Comparison of ENCODE assay signal across 1 cellular context in the genomic region with DNA sequence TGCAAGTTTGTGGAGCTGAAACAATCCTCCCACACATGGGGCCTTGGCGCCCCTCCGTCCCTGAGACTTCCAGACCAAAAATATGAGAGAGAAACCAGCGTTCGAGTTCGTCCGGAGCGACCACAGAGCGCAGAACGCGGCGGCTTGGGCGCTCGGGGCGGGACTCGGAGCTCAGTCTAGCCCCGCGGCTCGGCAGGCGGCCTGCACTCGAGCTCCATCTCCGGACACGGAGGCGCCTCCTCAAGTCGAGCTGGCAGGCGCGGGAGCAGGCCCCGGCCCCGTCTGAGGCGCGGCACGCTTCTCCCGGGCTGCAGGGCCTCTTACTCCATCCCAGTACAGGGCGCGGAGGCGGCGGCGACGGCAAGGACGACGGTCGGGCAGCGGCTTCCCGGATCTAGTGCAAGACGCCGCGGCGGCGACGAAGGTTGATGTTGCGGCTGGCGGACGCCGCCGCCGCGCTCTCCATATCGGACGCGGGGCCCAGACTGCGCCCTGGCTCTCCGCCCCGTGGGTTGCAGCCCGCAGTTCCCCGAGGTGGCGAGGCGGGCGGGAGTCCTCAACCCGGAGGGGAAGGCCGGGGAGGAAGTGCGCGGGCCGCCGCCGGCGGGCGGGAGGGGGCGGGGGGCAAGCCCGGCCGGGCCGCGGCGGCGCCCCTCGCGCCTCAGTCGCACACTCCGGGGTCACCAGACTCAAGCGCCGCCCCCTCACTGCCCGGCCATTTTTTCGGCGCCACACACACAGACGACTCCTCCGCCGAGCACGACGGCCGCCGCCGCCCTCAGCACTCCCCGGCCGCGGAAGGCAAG.
TF ChIP-seq lines count a peak whose summit lies in the region.

No MANE protein-coding gene starts in this region.

TF ChIP-seq in K562, 482 proteins besides CTCF, POLR2A, EP300 and RAD21 (continued from another document and continues in another):
- TF ChIP-seq, protein P1, sequence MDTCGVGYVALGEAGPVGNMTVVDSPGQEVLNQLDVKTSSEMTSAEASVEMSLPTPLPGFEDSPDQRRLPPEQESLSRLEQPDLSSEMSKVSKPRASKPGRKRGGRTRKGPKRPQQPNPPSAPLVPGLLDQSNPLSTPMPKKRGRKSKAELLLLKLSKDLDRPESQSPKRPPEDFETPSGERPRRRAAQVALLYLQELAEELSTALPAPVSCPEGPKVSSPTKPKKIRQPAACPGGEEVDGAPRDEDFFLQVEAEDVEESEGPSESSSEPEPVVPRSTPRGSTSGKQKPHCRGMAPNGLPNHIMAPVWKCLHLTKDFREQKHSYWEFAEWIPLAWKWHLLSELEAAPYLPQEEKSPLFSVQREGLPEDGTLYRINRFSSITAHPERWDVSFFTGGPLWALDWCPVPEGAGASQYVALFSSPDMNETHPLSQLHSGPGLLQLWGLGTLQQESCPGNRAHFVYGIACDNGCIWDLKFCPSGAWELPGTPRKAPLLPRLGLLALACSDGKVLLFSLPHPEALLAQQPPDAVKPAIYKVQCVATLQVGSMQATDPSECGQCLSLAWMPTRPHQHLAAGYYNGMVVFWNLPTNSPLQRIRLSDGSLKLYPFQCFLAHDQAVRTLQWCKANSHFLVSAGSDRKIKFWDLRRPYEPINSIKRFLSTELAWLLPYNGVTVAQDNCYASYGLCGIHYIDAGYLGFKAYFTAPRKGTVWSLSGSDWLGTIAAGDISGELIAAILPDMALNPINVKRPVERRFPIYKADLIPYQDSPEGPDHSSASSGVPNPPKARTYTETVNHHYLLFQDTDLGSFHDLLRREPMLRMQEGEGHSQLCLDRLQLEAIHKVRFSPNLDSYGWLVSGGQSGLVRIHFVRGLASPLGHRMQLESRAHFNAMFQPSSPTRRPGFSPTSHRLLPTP (IDR thresholded peaks at IDR 0.05; ENCODE audit: borderline replicate concordance, extremely low read depth, insufficient read length): no peak
- TF ChIP-seq, protein P2, sequence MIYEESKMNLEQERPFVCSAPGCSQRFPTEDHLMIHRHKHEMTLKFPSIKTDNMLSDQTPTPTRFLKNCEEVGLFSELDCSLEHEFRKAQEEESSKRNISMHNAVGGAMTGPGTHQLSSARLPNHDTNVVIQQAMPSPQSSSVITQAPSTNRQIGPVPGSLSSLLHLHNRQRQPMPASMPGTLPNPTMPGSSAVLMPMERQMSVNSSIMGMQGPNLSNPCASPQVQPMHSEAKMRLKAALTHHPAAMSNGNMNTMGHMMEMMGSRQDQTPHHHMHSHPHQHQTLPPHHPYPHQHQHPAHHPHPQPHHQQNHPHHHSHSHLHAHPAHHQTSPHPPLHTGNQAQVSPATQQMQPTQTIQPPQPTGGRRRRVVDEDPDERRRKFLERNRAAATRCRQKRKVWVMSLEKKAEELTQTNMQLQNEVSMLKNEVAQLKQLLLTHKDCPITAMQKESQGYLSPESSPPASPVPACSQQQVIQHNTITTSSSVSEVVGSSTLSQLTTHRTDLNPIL (CRISPR knock-in tag; IDR thresholded peaks at IDR 0.05): no peak
- TF ChIP-seq, protein P3, sequence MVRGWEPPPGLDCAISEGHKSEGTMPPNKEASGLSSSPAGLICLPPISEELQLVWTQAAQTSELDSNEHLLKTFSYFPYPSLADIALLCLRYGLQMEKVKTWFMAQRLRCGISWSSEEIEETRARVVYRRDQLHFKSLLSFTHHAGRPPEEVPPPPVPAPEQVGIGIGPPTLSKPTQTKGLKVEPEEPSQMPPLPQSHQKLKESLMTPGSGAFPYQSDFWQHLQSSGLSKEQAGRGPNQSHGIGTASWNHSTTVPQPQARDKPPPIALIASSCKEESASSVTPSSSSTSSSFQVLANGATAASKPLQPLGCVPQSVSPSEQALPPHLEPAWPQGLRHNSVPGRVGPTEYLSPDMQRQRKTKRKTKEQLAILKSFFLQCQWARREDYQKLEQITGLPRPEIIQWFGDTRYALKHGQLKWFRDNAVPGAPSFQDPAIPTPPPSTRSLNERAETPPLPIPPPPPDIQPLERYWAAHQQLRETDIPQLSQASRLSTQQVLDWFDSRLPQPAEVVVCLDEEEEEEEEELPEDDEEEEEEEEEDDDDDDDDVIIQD (CRISPR knock-in tag; IDR thresholded peaks at IDR 0.05): no peak
- TF ChIP-seq GATAD2B (IDR thresholded peaks at IDR 0.05; ENCODE audit: borderline replicate concordance) (0 out of 2 replicates have a peak, but pooled peaks have one; percentile 59), SREBF1 (IDR thresholded peaks at IDR 0.05; ENCODE audit: borderline replicate concordance, low read depth, low read length) (no peak), NBN (IDR thresholded peaks at IDR 0.05; ENCODE audit: low read depth) (no peak), RBFOX2 (IDR thresholded peaks at IDR 0.05; ENCODE audit: low read depth, low read length) (no peak), C11orf30 (IDR thresholded peaks at IDR 0.05; ENCODE audit: low read depth) (no peak), CGGBP1 (CRISPR knock-in tag; IDR thresholded peaks at IDR 0.05) (no peak), MED1 (CRISPR knock-in tag; IDR thresholded peaks at IDR 0.05; ENCODE audit: borderline replicate concordance) (no peak), ARHGAP35 (IDR thresholded peaks at IDR 0.05; ENCODE audit: partially characterized antibody) (no peak), ZNF316 (IDR thresholded peaks at IDR 0.05) (no peak), ZFP36 (IDR thresholded peaks at IDR 0.05; ENCODE audit: low read depth, low read length, partially characterized antibody) (no peak), NCOA6 (IDR thresholded peaks at IDR 0.05) (no peak), CBX3 (IDR thresholded peaks at IDR 0.05; ENCODE audit: borderline replicate concordance in 1 of 2, low read length in 2 of 2) (no peak), TCF7 (IDR thresholded peaks at IDR 0.05; ENCODE audit: borderline replicate concordance) (no peak), OTX1 (CRISPR knock-in tag; IDR thresholded peaks at IDR 0.05) (no peak), CBFA2T2 (conservative IDR thresholded peaks at IDR 0.05) (no peak), E2F3 (CRISPR knock-in tag; IDR thresholded peaks at IDR 0.05) (no peak), EWSR1 (IDR thresholded peaks at IDR 0.05; ENCODE audit: borderline replicate concordance, low read depth, partially characterized antibody) (no peak), ZNF57 (CRISPR knock-in tag; IDR thresholded peaks at IDR 0.05) (no peak), KLF10 (CRISPR knock-in tag; IDR thresholded peaks at IDR 0.05) (no peak), ZBTB11 (CRISPR knock-in tag; IDR thresholded peaks at IDR 0.05) (no peak), KAT7 (CRISPR knock-in tag; IDR thresholded peaks at IDR 0.05; ENCODE audit: borderline replicate concordance) (no peak), ZNF444 (CRISPR knock-in tag; IDR thresholded peaks at IDR 0.05) (no peak), FOSL1 (tag; conservative IDR thresholded peaks at IDR 0.05) (no peak), SMARCA5 (IDR thresholded peaks at IDR 0.05) (no peak), ATF2 (CRISPR knock-in tag; IDR thresholded peaks at IDR 0.05) (no peak), MTA3 (IDR thresholded peaks at IDR 0.05; ENCODE audit: borderline replicate concordance) (no peak), ILK (tag; IDR thresholded peaks at IDR 0.05; ENCODE audit: borderline replicate concordance, low read depth) (no peak), POLR2B (IDR thresholded peaks at IDR 0.05; ENCODE audit: low read depth, partially characterized antibody) (no peak), TAF15 (IDR thresholded peaks at IDR 0.05; ENCODE audit: low read depth, low read length) (no peak), MAFF (IDR thresholded peaks at IDR 0.05; ENCODE audit: low read length) (no peak)
- TF ChIP-seq, protein P4, sequence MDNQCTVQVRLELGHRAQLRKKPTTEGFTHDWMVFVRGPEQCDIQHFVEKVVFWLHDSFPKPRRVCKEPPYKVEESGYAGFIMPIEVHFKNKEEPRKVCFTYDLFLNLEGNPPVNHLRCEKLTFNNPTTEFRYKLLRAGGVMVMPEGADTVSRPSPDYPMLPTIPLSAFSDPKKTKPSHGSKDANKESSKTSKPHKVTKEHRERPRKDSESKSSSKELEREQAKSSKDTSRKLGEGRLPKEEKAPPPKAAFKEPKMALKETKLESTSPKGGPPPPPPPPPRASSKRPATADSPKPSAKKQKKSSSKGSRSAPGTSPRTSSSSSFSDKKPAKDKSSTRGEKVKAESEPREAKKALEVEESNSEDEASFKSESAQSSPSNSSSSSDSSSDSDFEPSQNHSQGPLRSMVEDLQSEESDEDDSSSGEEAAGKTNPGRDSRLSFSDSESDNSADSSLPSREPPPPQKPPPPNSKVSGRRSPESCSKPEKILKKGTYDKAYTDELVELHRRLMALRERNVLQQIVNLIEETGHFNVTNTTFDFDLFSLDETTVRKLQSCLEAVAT (IDR thresholded peaks at IDR 0.05): peak in 1 of 2 experiments; percentile 56; a peak in 2 of 4 replicates
- TF ChIP-seq, protein P5, sequence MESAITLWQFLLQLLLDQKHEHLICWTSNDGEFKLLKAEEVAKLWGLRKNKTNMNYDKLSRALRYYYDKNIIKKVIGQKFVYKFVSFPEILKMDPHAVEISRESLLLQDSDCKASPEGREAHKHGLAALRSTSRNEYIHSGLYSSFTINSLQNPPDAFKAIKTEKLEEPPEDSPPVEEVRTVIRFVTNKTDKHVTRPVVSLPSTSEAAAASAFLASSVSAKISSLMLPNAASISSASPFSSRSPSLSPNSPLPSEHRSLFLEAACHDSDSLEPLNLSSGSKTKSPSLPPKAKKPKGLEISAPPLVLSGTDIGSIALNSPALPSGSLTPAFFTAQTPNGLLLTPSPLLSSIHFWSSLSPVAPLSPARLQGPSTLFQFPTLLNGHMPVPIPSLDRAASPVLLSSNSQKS (CRISPR knock-in tag; IDR thresholded peaks at IDR 0.05): no peak
- TF ChIP-seq, protein P6, sequence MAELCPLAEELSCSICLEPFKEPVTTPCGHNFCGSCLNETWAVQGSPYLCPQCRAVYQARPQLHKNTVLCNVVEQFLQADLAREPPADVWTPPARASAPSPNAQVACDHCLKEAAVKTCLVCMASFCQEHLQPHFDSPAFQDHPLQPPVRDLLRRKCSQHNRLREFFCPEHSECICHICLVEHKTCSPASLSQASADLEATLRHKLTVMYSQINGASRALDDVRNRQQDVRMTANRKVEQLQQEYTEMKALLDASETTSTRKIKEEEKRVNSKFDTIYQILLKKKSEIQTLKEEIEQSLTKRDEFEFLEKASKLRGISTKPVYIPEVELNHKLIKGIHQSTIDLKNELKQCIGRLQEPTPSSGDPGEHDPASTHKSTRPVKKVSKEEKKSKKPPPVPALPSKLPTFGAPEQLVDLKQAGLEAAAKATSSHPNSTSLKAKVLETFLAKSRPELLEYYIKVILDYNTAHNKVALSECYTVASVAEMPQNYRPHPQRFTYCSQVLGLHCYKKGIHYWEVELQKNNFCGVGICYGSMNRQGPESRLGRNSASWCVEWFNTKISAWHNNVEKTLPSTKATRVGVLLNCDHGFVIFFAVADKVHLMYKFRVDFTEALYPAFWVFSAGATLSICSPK (IDR thresholded peaks at IDR 0.05; ENCODE audit: borderline replicate concordance): no peak
- TF ChIP-seq, protein P7, sequence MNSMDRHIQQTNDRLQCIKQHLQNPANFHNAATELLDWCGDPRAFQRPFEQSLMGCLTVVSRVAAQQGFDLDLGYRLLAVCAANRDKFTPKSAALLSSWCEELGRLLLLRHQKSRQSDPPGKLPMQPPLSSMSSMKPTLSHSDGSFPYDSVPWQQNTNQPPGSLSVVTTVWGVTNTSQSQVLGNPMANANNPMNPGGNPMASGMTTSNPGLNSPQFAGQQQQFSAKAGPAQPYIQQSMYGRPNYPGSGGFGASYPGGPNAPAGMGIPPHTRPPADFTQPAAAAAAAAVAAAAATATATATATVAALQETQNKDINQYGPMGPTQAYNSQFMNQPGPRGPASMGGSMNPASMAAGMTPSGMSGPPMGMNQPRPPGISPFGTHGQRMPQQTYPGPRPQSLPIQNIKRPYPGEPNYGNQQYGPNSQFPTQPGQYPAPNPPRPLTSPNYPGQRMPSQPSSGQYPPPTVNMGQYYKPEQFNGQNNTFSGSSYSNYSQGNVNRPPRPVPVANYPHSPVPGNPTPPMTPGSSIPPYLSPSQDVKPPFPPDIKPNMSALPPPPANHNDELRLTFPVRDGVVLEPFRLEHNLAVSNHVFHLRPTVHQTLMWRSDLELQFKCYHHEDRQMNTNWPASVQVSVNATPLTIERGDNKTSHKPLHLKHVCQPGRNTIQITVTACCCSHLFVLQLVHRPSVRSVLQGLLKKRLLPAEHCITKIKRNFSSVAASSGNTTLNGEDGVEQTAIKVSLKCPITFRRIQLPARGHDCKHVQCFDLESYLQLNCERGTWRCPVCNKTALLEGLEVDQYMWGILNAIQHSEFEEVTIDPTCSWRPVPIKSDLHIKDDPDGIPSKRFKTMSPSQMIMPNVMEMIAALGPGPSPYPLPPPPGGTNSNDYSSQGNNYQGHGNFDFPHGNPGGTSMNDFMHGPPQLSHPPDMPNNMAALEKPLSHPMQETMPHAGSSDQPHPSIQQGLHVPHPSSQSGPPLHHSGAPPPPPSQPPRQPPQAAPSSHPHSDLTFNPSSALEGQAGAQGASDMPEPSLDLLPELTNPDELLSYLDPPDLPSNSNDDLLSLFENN (IDR thresholded peaks at IDR 0.05; ENCODE audit: low read depth in 2 of 2, low read length in 2 of 2): no peak
